In the genomic region with DNA sequence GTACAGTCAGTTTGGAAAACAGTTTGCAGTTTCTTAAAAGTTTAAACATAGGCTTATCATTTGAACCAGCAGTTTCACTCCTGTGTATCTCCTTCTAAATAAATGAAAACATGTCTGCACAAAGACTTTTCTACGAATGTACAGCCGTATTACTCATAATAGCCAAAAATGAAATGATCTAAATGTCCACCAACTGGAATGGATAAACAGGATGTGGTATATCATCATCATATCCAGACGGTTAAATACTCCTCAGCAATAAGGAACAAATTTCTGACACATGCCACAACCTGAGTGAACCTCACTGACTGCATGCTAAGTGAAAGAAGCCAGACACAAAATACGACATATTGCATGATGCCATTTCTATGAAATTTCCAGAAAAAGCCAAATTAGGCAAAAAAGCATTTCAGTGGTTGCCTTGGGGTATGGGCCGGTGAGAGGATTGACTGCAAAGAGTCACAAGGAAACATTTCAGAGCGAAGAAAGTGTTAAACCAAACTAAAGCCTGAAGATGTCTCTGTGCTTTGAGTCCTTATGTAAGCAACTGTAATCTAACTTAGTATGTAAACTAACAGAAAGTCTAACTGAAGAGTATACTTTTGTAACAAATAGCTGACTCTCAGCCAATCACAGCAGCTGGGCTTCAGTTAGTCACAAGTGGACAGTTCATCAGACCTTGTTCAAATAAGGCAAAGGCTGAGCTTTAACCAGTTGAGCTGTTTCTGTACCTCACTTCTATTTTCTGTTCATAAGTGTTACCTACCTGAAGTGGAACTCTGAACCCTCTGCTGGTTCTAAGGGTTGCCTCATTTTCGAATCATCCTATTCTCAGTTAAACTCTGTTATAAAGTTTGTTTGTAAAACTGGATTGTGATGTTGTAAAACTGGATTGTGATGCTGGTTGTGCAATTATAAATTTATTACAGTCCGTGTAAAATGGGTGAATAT, we compare ENCODE assay signal across 8 cellular contexts.
A peak's percentile ranks its signal among the peaks of the same experiment; 100 is the strongest.
DNase-seq lines count a peak whose midpoint lies in the region; ATAC-seq and TF ChIP-seq lines count a peak whose summit lies in the region.

No MANE protein-coding gene starts in this region.

- peak; percentile 57 for ATAC-seq in GM18505 (IDR thresholded peaks at IDR 0.05; ENCODE audit: unreplicated experiment)
- ATAC-seq in HG02571 (IDR thresholded peaks at IDR 0.05; ENCODE audit: unreplicated experiment): peak; percentile 66

- DNase-seq in NCI-H510A treated with DMSO at 0.1 percent for 48 hours (lab: John Stamatoyannopoulos, UW): peak; percentile 91
- DNase-seq in fibroblast of pulmonary artery (ENCODE audit: low read depth): peak; percentile 85
- peak; percentile 59 for DNase-seq in transverse colon
- no peak for DNase-seq in GOT3 (lab: John Stamatoyannopoulos, UW)
- DNase-seq in activated naive CD4-positive, alpha-beta T cell (lab: John Stamatoyannopoulos, UW): no peak
- no peak for DNase-seq in NCI-H2227 treated with DMSO at 0.1 percent for 48 hours (lab: John Stamatoyannopoulos, UW)

- WGBS in transverse colon (ENCODE audit: low coverage in 1 of 2), 2 donors: 17 to 19% methylated on average over 8 of the region's 8 CpGs

- H3K27ac ChIP-seq in transverse colon: peak overlapping the region; percentile 84 to 89 (median 87)

- H3K27me3 ChIP-seq in transverse colon: no peaks in the 10 kb centered on the region

- TF ChIP-seq CTCF in fibroblast of pulmonary artery (IDR thresholded peaks at IDR 0.05; ENCODE audit: low read length, missing control alignments) (no peak), transverse colon (IDR thresholded peaks at IDR 0.05) (no peak)

- intact Hi-C loops in transverse colon (cut with DNase I; ENCODE audit: low total_unique reads): no loop called here

- peaks cover 44 to 97% (median 85%) of the 10 kb centered on the region in 4 donors for H3K4me1 ChIP-seq in transverse colon

- H3K4me3 ChIP-seq in fibroblast of pulmonary artery (replicated peaks; ENCODE audit: low read depth, low read length) (peak overlapping the region; percentile 10), transverse colon (peak overlapping the region in 1 of 4 donors; percentile 23)

- TF ChIP-seq POLR2A in GM18505 (IDR thresholded peaks at IDR 0.05; ENCODE audit: borderline replicate concordance, extremely low read depth, insufficient read depth, insufficient read length) (peak; percentile 62), transverse colon (IDR thresholded peaks at IDR 0.05) (peak; percentile 27)

- H3K36me3 ChIP-seq in transverse colon: no peaks in the 10 kb centered on the region

- H3K9me3 ChIP-seq in transverse colon: no peaks in the 10 kb centered on the region

- in situ Hi-C loops in transverse colon (cut with MboI; ENCODE audit: low pct_ligation_motif_present in 1 of 4, low pct_unique_long_range_greater_than_20kb in 1 of 4, low sequenced_read_pairs in 3 of 4): loop anchor here in 3 of 4 donors (10.0 kb wide), 2 partner anchors 54 to 64 kb away; a partner anchor contains a TSS

- no peak for TF ChIP-seq EP300 in transverse colon (IDR thresholded peaks at IDR 0.05; ENCODE audit: low read depth)

Comparison
In these comparisons a context has a peak if more than half of its experiments do, and no peak if none do; other contexts are left out.
1. DNase-seq: peak in NCI-H510A treated with DMSO at 0.1 percent for 48 hours (single experiment), fibroblast of pulmonary artery (single experiment) and transverse colon (single experiment); none in GOT3 (single experiment), activated naive CD4-positive, alpha-beta T cell (0 of 4) and NCI-H2227 treated with DMSO at 0.1 percent for 48 hours (single experiment).